Comparison of ENCODE assay signal across 8 cellular contexts in genomic region chr4:189904420-189905027, GRCh38. TPM values are rescaled to one million over a fixed set of nuclear protein-coding genes. Genes with fewer than 3 reads are reported as not detected.
DNase-seq lines count a peak whose midpoint lies in the region; ATAC-seq and TF ChIP-seq lines count a peak whose summit lies in the region.
"Not testable (repeated sequence)": the region's sequence is repeated elsewhere in the genome, so short reads cannot be mapped to it uniquely, and the experiment has no call there.

No MANE protein-coding gene starts in this region.

- not testable (repeated sequence) for H3F3A ChIP-seq in PC-9 (ENCODE audit: insufficient read depth, low read depth)

- CTCF ChIA-PET in PC-9 (lab: Charles Lee) = interaction anchor here (0.7 kb wide), 2 partner anchors 468 to 1744 kb away, joined by 3 read pairs; no protein-coding TSS in a partner anchor

- WGBS in right lobe of liver (ENCODE audit: insufficient coverage, low coverage, low lambda C conversion rate, missing lambda C conversion rate) = 21% methylated on average over 5 of the region's 6 CpGs

- H3K9me3 Mint-ChIP-seq in activated T-cell treated with anti-CD3 and anti-CD28 coated beads, Interleukin-2, amount 50 U/mL, for 4 hours = not testable (repeated sequence)

- ATAC-seq in GM18909 (IDR thresholded peaks at IDR 0.05; ENCODE audit: poor library complexity, unreplicated experiment) (peak; percentile 86), HG03045 (IDR thresholded peaks at IDR 0.05; ENCODE audit: unreplicated experiment) (peak; percentile 79), right lobe of liver (peak; percentile 60 to 71 (median 60))
- not testable (repeated sequence) for ATAC-seq in activated T-cell treated with anti-CD3 and anti-CD28 coated beads, Interleukin-2, amount 50 U/mL, for 4 hours

- TF ChIP-seq CTCF in BE2C (IDR thresholded peaks at IDR 0.05; ENCODE audit: low read depth, low read length) (peak; percentile 75), PC-9 (conservative IDR thresholded peaks at IDR 0.05) (peak; percentile 69), epithelial cell of esophagus (IDR thresholded peaks at IDR 0.05; ENCODE audit: insufficient read depth, low read depth, low read length, missing control alignments) (peak; percentile 77), right lobe of liver (IDR thresholded peaks at IDR 0.05) (peak; percentile 50 to 66 (median 64))

- H3K4me3 Mint-ChIP-seq in activated T-cell treated with anti-CD3 and anti-CD28 coated beads, Interleukin-2, amount 50 U/mL, for 4 hours = not testable (repeated sequence)

- H3K9me2 ChIP-seq in PC-9 (ENCODE audit: insufficient read depth) = not testable (repeated sequence)

- H3K27me3 ChIP-seq in BE2C; PC-9 (ENCODE audit: insufficient read depth, low read depth); right lobe of liver: not testable (repeated sequence)

- not testable (repeated sequence) for H3K4me1 Mint-ChIP-seq in activated T-cell treated with anti-CD3 and anti-CD28 coated beads, Interleukin-2, amount 50 U/mL, for 4 hours (ENCODE audit: low read depth)

- not testable (repeated sequence) for H4K20me1 ChIP-seq in PC-9 (ENCODE audit: insufficient read depth)

- peak; percentile 62 for DNase-seq in BE2C
- peak in 1 of 2 experiments; percentile 28 for DNase-seq in PC-9
- DNase-seq in activated T-cell treated with anti-CD3 and anti-CD28 coated beads, Interleukin-2, amount 50 U/mL, for 4 hours = peak; percentile 12
- DNase-seq in epithelial cell of esophagus (ENCODE audit: low read depth) = peak; percentile 71
- not testable (repeated sequence) for DNase-seq in right lobe of liver
- peak; percentile 5 to 28 for DNase-seq in stimulated activated CD4-positive, alpha-beta T cell treated with anti-CD3 and anti-CD28 coated beads, Interleukin-15, amount 100 ng/mL, for 48 hours (ENCODE audit: low read depth in 2 of 2)

- not testable (repeated sequence) for H3K9me3 ChIP-seq in BE2C; PC-9 (ENCODE audit: insufficient read depth, low read depth); right lobe of liver

- not testable (repeated sequence) for H3K36me3 Mint-ChIP-seq in activated T-cell treated with anti-CD3 and anti-CD28 coated beads, Interleukin-2, amount 50 U/mL, for 4 hours (ENCODE audit: insufficient read depth)

- not testable (repeated sequence) for H3K27ac ChIP-seq in PC-9, right lobe of liver

- H2AFZ ChIP-seq in PC-9 = not testable (repeated sequence)

- H3K36me3 ChIP-seq in BE2C; PC-9 (ENCODE audit: low read depth); right lobe of liver: not testable (repeated sequence)

- not testable (repeated sequence) for BruUV-seq in PC-9 (replicated peaks; lab: Mats Ljungman, UMichigan)

- H3K79me2 ChIP-seq in PC-9 (ENCODE audit: low read depth) = not testable (repeated sequence)

- H3K27me3 Mint-ChIP-seq in activated T-cell treated with anti-CD3 and anti-CD28 coated beads, Interleukin-2, amount 50 U/mL, for 4 hours (ENCODE audit: low read depth) = not testable (repeated sequence)

- POLR2A ChIA-PET in PC-9 (lab: Charles Lee; ENCODE audit: unreplicated experiment) = not testable (repeated sequence)

- H3K4me1 ChIP-seq in BE2C; PC-9 (replicated peaks; ENCODE audit: insufficient read depth); right lobe of liver: not testable (repeated sequence)

- TF ChIP-seq POLR2A in right lobe of liver (IDR thresholded peaks at IDR 0.05) = not testable (repeated sequence)

- intact Hi-C loops in PC-9 (cut with micrococcal nuclease; ENCODE audit: unreplicated experiment); right lobe of liver (cut with DNase I): not testable (repeated sequence)

- H3K4me3 ChIP-seq in BE2C (ENCODE audit: low read depth, low read length); PC-9; epithelial cell of esophagus (ENCODE audit: low read length); right lobe of liver: not testable (repeated sequence)

- H3K4me2 ChIP-seq in PC-9 = not testable (repeated sequence)

RNA-seq across cellular contexts. Expression of gene FRG1, which starts 36.1 kb away (rescaled TPM):
- polyA plus RNA-seq in BE2C (2012; ENCODE audit: insufficient read depth, insufficient read length, low read depth) = 53.0 TPM
- total RNA-seq in PC-9 (2021) (32.5 and 34.2 TPM in 2 replicates), right lobe of liver (10 to 100 TPM; 14.2 to 23.7 (median 18.0) TPM)
- 10 to 100 TPM; 53.8 to 56.5 (median 55.7) TPM for total RNA-seq in activated T-cell treated with anti-CD3 and anti-CD28 coated beads, Interleukin-2, amount 50 U/mL, for 4 hours
